1 cellular context compared by ENCODE assay signal in the genomic region with DNA sequence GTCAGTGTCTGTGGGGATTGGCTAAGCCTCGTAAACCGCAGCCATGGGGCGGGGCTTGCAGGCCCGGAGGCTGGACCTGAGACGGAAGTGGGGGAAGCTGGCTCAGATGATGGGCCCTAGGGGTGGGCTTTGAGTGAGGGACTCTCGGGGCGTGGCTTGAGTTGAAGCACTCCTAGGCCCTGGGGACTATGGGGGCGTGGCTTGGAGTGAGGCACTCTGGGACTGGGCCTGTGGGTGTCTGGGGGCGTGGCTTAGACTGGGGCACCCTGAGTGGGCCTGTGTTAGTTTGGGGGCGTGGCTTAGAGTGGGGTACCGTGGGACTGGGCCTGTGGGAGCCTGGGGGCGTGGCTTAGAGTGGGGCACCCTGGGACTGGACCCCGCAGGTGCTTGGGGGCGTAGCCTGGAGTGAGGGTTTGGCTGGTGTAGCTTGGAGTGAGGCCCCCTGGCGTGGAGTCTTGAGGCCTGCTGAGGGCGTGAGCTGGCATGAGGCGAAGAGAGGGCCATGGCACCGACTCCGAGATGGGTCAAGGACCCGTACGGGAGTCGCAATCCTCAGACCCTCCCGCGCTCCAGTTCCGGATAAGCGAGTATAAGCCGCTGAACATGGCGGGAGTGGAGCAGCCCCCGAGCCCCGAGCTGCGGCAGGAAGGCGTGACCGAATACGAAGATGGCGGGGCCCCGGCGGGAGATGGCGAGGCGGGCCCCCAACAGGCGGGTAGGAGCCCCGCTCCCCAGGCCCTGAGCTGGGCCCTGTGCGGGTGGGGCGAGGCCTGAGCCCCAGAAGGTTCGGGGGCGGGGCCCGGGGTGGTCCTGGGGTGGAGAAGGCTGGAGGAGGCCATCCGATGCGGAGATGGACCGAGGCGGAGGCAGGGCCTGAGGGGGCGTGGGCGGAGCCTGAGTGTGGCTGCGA.
TF ChIP-seq lines count a peak whose summit lies in the region.

No MANE protein-coding gene starts in this region.

TF ChIP-seq in HEK293, 187 proteins besides CTCF, POLR2A, EP300 and RAD21 (continued from another document):
- TF ChIP-seq, protein P1, sequence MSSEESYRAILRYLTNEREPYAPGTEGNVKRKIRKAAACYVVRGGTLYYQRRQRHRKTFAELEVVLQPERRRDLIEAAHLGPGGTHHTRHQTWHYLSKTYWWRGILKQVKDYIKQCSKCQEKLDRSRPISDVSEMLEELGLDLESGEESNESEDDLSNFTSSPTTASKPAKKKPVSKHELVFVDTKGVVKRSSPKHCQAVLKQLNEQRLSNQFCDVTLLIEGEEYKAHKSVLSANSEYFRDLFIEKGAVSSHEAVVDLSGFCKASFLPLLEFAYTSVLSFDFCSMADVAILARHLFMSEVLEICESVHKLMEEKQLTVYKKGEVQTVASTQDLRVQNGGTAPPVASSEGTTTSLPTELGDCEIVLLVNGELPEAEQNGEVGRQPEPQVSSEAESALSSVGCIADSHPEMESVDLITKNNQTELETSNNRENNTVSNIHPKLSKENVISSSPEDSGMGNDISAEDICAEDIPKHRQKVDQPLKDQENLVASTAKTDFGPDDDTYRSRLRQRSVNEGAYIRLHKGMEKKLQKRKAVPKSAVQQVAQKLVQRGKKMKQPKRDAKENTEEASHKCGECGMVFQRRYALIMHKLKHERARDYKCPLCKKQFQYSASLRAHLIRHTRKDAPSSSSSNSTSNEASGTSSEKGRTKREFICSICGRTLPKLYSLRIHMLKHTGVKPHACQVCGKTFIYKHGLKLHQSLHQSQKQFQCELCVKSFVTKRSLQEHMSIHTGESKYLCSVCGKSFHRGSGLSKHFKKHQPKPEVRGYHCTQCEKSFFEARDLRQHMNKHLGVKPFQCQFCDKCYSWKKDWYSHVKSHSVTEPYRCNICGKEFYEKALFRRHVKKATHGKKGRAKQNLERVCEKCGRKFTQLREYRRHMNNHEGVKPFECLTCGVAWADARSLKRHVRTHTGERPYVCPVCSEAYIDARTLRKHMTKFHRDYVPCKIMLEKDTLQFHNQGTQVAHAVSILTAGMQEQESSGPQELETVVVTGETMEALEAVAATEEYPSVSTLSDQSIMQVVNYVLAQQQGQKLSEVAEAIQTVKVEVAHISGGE (tag by site-specific recombination; conservative IDR thresholded peaks at IDR 0.05; ENCODE audit: low read depth) = peak; percentile 89
- TF ChIP-seq, protein P2, sequence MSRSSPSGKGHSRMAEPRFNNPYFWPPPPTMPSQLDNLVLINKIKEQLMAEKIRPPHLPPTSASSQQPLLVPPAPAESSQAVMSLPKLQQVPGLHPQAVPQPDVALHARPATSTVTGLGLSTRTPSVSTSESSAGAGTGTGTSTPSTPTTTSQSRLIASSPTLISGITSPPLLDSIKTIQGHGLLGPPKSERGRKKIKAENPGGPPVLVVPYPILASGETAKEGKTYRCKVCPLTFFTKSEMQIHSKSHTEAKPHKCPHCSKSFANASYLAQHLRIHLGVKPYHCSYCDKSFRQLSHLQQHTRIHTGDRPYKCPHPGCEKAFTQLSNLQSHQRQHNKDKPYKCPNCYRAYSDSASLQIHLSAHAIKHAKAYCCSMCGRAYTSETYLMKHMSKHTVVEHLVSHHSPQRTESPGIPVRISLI (tag by site-specific recombination; IDR thresholded peaks at IDR 0.05) = no peak
- TF ChIP-seq, protein P3, sequence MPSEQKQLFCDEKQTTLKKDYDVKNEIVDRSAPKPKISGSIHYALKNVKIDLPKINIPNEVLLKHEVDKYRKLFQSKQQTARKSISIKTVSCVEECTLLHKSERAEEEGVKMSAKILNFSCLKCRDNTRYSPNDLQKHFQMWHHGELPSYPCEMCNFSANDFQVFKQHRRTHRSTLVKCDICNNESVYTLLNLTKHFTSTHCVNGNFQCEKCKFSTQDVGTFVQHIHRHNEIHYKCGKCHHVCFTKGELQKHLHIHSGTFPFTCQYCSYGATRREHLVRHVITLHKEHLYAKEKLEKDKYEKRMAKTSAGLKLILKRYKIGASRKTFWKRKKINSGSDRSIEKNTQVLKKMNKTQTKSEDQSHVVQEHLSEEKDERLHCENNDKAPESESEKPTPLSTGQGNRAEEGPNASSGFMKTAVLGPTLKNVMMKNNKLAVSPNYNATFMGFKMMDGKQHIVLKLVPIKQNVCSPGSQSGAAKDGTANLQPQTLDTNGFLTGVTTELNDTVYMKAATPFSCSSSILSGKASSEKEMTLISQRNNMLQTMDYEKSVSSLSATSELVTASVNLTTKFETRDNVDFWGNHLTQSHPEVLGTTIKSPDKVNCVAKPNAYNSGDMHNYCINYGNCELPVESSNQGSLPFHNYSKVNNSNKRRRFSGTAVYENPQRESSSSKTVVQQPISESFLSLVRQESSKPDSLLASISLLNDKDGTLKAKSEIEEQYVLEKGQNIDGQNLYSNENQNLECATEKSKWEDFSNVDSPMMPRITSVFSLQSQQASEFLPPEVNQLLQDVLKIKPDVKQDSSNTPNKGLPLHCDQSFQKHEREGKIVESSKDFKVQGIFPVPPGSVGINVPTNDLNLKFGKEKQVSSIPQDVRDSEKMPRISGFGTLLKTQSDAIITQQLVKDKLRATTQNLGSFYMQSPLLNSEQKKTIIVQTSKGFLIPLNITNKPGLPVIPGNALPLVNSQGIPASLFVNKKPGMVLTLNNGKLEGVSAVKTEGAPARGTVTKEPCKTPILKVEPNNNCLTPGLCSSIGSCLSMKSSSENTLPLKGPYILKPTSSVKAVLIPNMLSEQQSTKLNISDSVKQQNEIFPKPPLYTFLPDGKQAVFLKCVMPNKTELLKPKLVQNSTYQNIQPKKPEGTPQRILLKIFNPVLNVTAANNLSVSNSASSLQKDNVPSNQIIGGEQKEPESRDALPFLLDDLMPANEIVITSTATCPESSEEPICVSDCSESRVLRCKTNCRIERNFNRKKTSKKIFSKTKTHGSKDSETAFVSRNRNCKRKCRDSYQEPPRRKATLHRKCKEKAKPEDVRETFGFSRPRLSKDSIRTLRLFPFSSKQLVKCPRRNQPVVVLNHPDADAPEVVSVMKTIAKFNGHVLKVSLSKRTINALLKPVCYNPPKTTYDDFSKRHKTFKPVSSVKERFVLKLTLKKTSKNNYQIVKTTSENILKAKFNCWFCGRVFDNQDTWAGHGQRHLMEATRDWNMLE (tag by site-specific recombination; conservative IDR thresholded peaks at IDR 0.05; ENCODE audit: low read depth) = no peak
- TF ChIP-seq, protein P4, sequence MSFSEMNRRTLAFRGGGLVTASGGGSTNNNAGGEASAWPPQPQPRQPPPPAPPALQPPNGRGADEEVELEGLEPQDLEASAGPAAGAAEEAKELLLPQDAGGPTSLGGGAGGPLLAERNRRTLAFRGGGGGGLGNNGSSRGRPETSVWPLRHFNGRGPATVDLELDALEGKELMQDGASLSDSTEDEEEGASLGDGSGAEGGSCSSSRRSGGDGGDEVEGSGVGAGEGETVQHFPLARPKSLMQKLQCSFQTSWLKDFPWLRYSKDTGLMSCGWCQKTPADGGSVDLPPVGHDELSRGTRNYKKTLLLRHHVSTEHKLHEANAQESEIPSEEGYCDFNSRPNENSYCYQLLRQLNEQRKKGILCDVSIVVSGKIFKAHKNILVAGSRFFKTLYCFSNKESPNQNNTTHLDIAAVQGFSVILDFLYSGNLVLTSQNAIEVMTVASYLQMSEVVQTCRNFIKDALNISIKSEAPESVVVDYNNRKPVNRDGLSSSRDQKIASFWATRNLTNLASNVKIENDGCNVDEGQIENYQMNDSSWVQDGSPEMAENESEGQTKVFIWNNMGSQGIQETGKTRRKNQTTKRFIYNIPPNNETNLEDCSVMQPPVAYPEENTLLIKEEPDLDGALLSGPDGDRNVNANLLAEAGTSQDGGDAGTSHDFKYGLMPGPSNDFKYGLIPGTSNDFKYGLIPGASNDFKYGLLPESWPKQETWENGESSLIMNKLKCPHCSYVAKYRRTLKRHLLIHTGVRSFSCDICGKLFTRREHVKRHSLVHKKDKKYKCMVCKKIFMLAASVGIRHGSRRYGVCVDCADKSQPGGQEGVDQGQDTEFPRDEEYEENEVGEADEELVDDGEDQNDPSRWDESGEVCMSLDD (tag by site-specific recombination; IDR thresholded peaks at IDR 0.05) = peak; percentile 90
- TF ChIP-seq ZNF274 (IDR thresholded peaks at IDR 0.05; ENCODE audit: low read length) (no peak), ZNF274 (tag by site-specific recombination; IDR thresholded peaks at IDR 0.05; ENCODE audit: borderline replicate concordance) (no peak), ZNF155 (tag by site-specific recombination; IDR thresholded peaks at IDR 0.05) (no peak), TCF7L2 (IDR thresholded peaks at IDR 0.05; ENCODE audit: borderline replicate concordance, low read depth, low read length) (no peak), ZNF112 (tag by site-specific recombination; IDR thresholded peaks at IDR 0.05) (no peak)
